2 cellular contexts compared by ENCODE assay signal in genomic region chr20:36415475-36416002, GRCh38.
A peak's percentile ranks its signal among the peaks of the same experiment; 100 is the strongest.
TF ChIP-seq lines count a peak whose summit lies in the region.

No MANE protein-coding gene starts in this region.

TF ChIP-seq in HepG2, 621 proteins besides CTCF, POLR2A, EP300 and RAD21:
- no peak for TF ChIP-seq MAX (IDR thresholded peaks at IDR 0.05)
- TF ChIP-seq ZNF121 (CRISPR knock-in tag; IDR thresholded peaks at IDR 0.05): no peak
- TF ChIP-seq ZMYM3 (CRISPR knock-in tag; IDR thresholded peaks at IDR 0.05): peak; percentile 40; the same call in 1 of the 2 replicates
- no peak for TF ChIP-seq STAG1 (CRISPR knock-in tag; IDR thresholded peaks at IDR 0.05)
- peak; percentile 90 for TF ChIP-seq ZNF768 (CRISPR knock-in tag; IDR thresholded peaks at IDR 0.05)
- no peak for TF ChIP-seq SCMH1 (CRISPR knock-in tag; IDR thresholded peaks at IDR 0.05; ENCODE audit: borderline replicate concordance)

TF ChIP-seq in K562, 482 proteins besides CTCF, POLR2A, EP300 and RAD21:
- TF ChIP-seq MLX (CRISPR knock-in tag; conservative IDR thresholded peaks at IDR 0.05) (no peak), TSHZ1 (CRISPR knock-in tag; IDR thresholded peaks at IDR 0.05) (no peak), FUS (optimal IDR thresholded peaks at IDR 0.05; ENCODE audit: low read depth, low read length) (no peak), ZNF79 (CRISPR knock-in tag; IDR thresholded peaks at IDR 0.05; ENCODE audit: low read depth) (no peak), MCM2 (IDR thresholded peaks at IDR 0.05; ENCODE audit: low read depth) (no peak), ZNF395 (CRISPR knock-in tag; IDR thresholded peaks at IDR 0.05) (no peak), ZZZ3 (IDR thresholded peaks at IDR 0.05) (no peak), NR4A1 (CRISPR knock-in tag; IDR thresholded peaks at IDR 0.05) (no peak), NR4A1 (tag; IDR thresholded peaks at IDR 0.05) (no peak), NEUROD1 (IDR thresholded peaks at IDR 0.05; ENCODE audit: borderline replicate concordance, low read depth, low read length, partially characterized antibody) (no peak), ZNF740 (CRISPR knock-in tag; IDR thresholded peaks at IDR 0.05) (no peak), ZNF740 (tag; IDR thresholded peaks at IDR 0.05) (no peak), DLX4 (CRISPR knock-in tag; IDR thresholded peaks at IDR 0.05) (no peak), ZNF551 (CRISPR knock-in tag; IDR thresholded peaks at IDR 0.05) (no peak), RBM25 (IDR thresholded peaks at IDR 0.05; ENCODE audit: low read depth, low read length, severe bottlenecking) (peak; percentile 16), MCM3 (IDR thresholded peaks at IDR 0.05) (no peak), ZFP36 (IDR thresholded peaks at IDR 0.05; ENCODE audit: low read depth, low read length, partially characterized antibody) (peak; percentile 32)
TF ChIP-seq in K562: peak in this region for 2.
